In the genomic region with DNA sequence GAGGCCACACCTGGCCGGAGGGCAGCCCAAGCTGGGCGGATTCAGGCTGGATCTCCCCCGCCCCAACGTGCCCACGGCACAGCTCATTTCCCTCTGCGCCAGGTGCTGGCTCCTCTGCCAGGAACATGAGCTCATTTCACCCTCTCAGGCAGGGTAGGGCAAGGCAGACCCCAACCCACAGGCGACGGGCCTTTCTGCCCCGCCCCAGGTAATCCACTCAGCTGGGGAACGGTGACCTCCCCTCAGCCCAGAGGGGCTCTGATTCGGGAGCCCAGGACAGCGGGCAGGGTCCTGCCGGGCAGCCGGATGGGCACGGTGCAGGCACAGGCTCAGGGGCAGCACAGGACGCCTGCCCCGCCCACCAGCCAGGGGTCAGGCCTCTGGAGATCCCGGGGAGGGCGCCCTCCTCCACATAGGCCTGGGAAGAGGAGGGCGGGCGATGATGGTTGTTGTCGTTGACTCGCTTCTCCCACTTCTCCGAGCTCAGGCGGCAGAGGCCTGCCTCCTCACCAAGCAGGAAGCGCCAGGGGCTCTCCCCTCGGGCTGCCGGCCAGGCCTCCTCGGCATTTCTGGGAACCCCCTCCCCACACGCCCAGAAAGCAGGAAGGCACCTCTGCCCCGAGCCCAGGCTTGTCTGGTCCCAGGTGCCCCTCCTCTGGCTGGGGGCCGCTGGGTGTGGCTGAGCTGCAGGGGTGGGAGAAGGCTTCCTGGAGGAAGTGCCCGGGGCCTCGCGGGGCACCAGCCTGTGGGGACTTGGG, we compare ENCODE assay signal across 11 cellular contexts. TPM values are rescaled to one million over a fixed set of nuclear protein-coding genes. Genes with fewer than 3 reads are reported as not detected.
DNase-seq lines count a peak whose midpoint lies in the region; ATAC-seq lines count a peak whose summit lies in the region.
"Had no signal": no experiment of that assay in that cellular context is flagged by ENCODE, and none has a peak within 500 bp of the region (broad histone marks: within the 10 kb centered on the region; RNA-seq: fewer than 3 reads in every experiment).

No MANE protein-coding gene starts in this region.

- ATAC-seq in left ventricle myocardium superior (peak; percentile 11), Right ventricle myocardium inferior (no peak), right cardiac atrium (peak; percentile 8 to 59), GM21723 (IDR thresholded peaks at IDR 0.05; ENCODE audit: unreplicated experiment) (no peak)
- ATAC-seq: stimulated activated effector memory CD8-positive, alpha-beta T cell treated with anti-CD3 and anti-CD28 coated beads, Interleukin-12 subunit alpha, Interleukin-12 subunit beta, amount 100 ng/mL, for 72 hours had no signal

- H3K27ac ChIP-seq in right cardiac atrium (ENCODE audit: low read length): no peak overlapping the region
- H3K27ac ChIP-seq: neutrophil had no signal

- no peak for DNase-seq in left ventricle myocardium superior
- no peak for DNase-seq in Right ventricle myocardium inferior (ENCODE audit: missing footprints)
- DNase-seq in activated CD4-positive, alpha-beta T cell treated with anti-CD3 and anti-CD28 coated beads, Interleukin-2, amount 10 ng/mL, durations not matched to agents 7 days and 5 days: peak; percentile 42
- peak in 2 of 3 donors; percentile 38 to 75 for DNase-seq in right cardiac atrium
- peak; percentile 86 for DNase-seq in ureter (ENCODE audit: low spot score)
- no peak for DNase-seq in superior temporal gyrus (ENCODE audit: extremely low spot score)
- DNase-seq in anterior cingulate cortex (lab: John Stamatoyannopoulos, UW): no peak
- DNase-seq: foreskin melanocyte had no signal

- H3K4me1 ChIP-seq in right cardiac atrium (ENCODE audit: control insufficient read depth, insufficient read depth, low read length): no peaks in the 10 kb centered on the region

- H3K27ac Mint-ChIP-seq in activated CD4-positive, alpha-beta T cell treated with anti-CD3 and anti-CD28 coated beads, Interleukin-2, amount 10 ng/mL, durations not matched to agents 7 days and 5 days: peak overlapping the region; percentile 31
- H3K27ac Mint-ChIP-seq: stimulated activated effector memory CD8-positive, alpha-beta T cell treated with anti-CD3 and anti-CD28 coated beads, Interleukin-12 subunit alpha, Interleukin-12 subunit beta, amount 100 ng/mL, for 72 hours had no signal

- CTCF ChIA-PET in activated CD4-positive, alpha-beta T cell treated with anti-CD3 and anti-CD28 coated beads, Interleukin-2, amount 10 ng/mL, durations not matched to agents 7 days and 5 days (lab: Charles Lee): interaction anchor here (1.0 to 2.1 kb wide), 4 partner anchors 22 to 60 kb away, joined by 3 to 7 read pairs (median 4); a partner anchor contains a TSS

- H3K4me3 ChIP-seq in right cardiac atrium (ENCODE audit: low read length): no peak overlapping the region

- H3K27me3 Mint-ChIP-seq in activated CD4-positive, alpha-beta T cell treated with anti-CD3 and anti-CD28 coated beads, Interleukin-2, amount 10 ng/mL, durations not matched to agents 7 days and 5 days: no peaks in the 10 kb centered on the region

- H3K9me3 Mint-ChIP-seq in activated CD4-positive, alpha-beta T cell treated with anti-CD3 and anti-CD28 coated beads, Interleukin-2, amount 10 ng/mL, durations not matched to agents 7 days and 5 days: no peaks in the 10 kb centered on the region
- H3K9me3 Mint-ChIP-seq: stimulated activated effector memory CD8-positive, alpha-beta T cell treated with anti-CD3 and anti-CD28 coated beads, Interleukin-12 subunit alpha, Interleukin-12 subunit beta, amount 100 ng/mL, for 72 hours had no signal

- WGBS in right cardiac atrium: 41% methylated on average over 35 of the region's 35 CpGs

- no peaks in the 10 kb centered on the region for H3K27me3 ChIP-seq in right cardiac atrium (ENCODE audit: control insufficient read depth, insufficient read depth)

- H3K9me3 ChIP-seq in right cardiac atrium (ENCODE audit: control insufficient read depth, low read length): no peaks in the 10 kb centered on the region
- H3K9me3 ChIP-seq: neutrophil had no signal

- POLR2A ChIA-PET in activated CD4-positive, alpha-beta T cell treated with anti-CD3 and anti-CD28 coated beads, Interleukin-2, amount 10 ng/mL, durations not matched to agents 7 days and 5 days (lab: Charles Lee): no interaction called here

- intact Hi-C loops in left ventricle myocardium superior (cut with micrococcal nuclease) (no loop called here), Right ventricle myocardium inferior (cut with DNase I) (no loop called here), right cardiac atrium (cut with DNase I) (loop anchor here in 2 of 4 donors (5.0 to 10.0 kb wide), 3 partner anchors 52 to 145 kb away; no protein-coding TSS in a partner anchor)

- H3K4me1 Mint-ChIP-seq in activated CD4-positive, alpha-beta T cell treated with anti-CD3 and anti-CD28 coated beads, Interleukin-2, amount 10 ng/mL, durations not matched to agents 7 days and 5 days: peaks cover 3% of the 10 kb centered on the region
- H3K4me1 Mint-ChIP-seq: stimulated activated effector memory CD8-positive, alpha-beta T cell treated with anti-CD3 and anti-CD28 coated beads, Interleukin-12 subunit alpha, Interleukin-12 subunit beta, amount 100 ng/mL, for 72 hours had no signal

- H3K36me3 Mint-ChIP-seq in activated CD4-positive, alpha-beta T cell treated with anti-CD3 and anti-CD28 coated beads, Interleukin-2, amount 10 ng/mL, durations not matched to agents 7 days and 5 days (ENCODE audit: low read depth): no peaks in the 10 kb centered on the region
- H3K36me3 Mint-ChIP-seq: stimulated activated effector memory CD8-positive, alpha-beta T cell treated with anti-CD3 and anti-CD28 coated beads, Interleukin-12 subunit alpha, Interleukin-12 subunit beta, amount 100 ng/mL, for 72 hours had no signal

- H3K4me3 Mint-ChIP-seq in activated CD4-positive, alpha-beta T cell treated with anti-CD3 and anti-CD28 coated beads, Interleukin-2, amount 10 ng/mL, durations not matched to agents 7 days and 5 days: no peak overlapping the region
- H3K4me3 Mint-ChIP-seq: stimulated activated effector memory CD8-positive, alpha-beta T cell treated with anti-CD3 and anti-CD28 coated beads, Interleukin-12 subunit alpha, Interleukin-12 subunit beta, amount 100 ng/mL, for 72 hours had no signal

RNA-seq across cellular contexts. Expression of a gene that starts 31.1 kb away (rescaled TPM):
- total RNA-seq in left ventricle myocardium superior: 6.4 TPM
- total RNA-seq in Right ventricle myocardium inferior: 7.0 TPM
- 100 to 1,000 TPM; 301 to 305 TPM for total RNA-seq in activated CD4-positive, alpha-beta T cell treated with anti-CD3 and anti-CD28 coated beads, Interleukin-2, amount 10 ng/mL, durations not matched to agents 7 days and 5 days
- 10 to 100 TPM in 1 of 4 donors, 1 to 10 TPM in 3; 4.1 to 10.8 (median 6.5) TPM for total RNA-seq in right cardiac atrium
- polyA plus RNA-seq in right cardiac atrium: 6.3 TPM
- total RNA-seq in ureter: 8.3 TPM

RNA-seq across cellular contexts. Expression of a gene that starts 31.3 kb away (rescaled TPM):
- total RNA-seq in left ventricle myocardium superior (31.2 TPM), Right ventricle myocardium inferior (26.3 TPM), right cardiac atrium (10 to 100 TPM; 43.0 to 59.2 (median 48.0) TPM), ureter (38.4 TPM)
- total RNA-seq in activated CD4-positive, alpha-beta T cell treated with anti-CD3 and anti-CD28 coated beads, Interleukin-2, amount 10 ng/mL, durations not matched to agents 7 days and 5 days: 10 to 100 TPM; 20.9 to 22.3 TPM
- 59.1 TPM for polyA plus RNA-seq in right cardiac atrium

RNA-seq across cellular contexts. Expression of a gene that starts 40.3 kb away (rescaled TPM):
- total RNA-seq in left ventricle myocardium superior (14.3 TPM), Right ventricle myocardium inferior (13.7 TPM), right cardiac atrium (10 to 100 TPM; 13.4 to 16.1 (median 14.8) TPM), ureter (29.4 TPM)
- 100 to 1,000 TPM; 116 to 137 TPM for total RNA-seq in activated CD4-positive, alpha-beta T cell treated with anti-CD3 and anti-CD28 coated beads, Interleukin-2, amount 10 ng/mL, durations not matched to agents 7 days and 5 days
- 12.2 TPM for polyA plus RNA-seq in right cardiac atrium

RNA-seq across cellular contexts. Expression of a gene that starts 40.6 kb away (rescaled TPM):
- total RNA-seq in left ventricle myocardium superior (1.7 TPM), Right ventricle myocardium inferior (1.8 TPM), right cardiac atrium (10 to 100 TPM in 1 of 4 donors, 1 to 10 TPM in 3; 6.4 to 17.5 (median 8.8) TPM), ureter (121 TPM)
- under 1 TPM; 0.25 to 0.27 TPM for total RNA-seq in activated CD4-positive, alpha-beta T cell treated with anti-CD3 and anti-CD28 coated beads, Interleukin-2, amount 10 ng/mL, durations not matched to agents 7 days and 5 days
- polyA plus RNA-seq in right cardiac atrium: 4.5 TPM

Comparison
In these comparisons a context has a peak if more than half of its experiments do, and no peak if none do; other contexts are left out.
1. ATAC-seq: peak in left ventricle myocardium superior (single experiment) and right cardiac atrium (2 of 2); none in Right ventricle myocardium inferior (single experiment) and GM21723 (single experiment).
2. DNase-seq: peak in activated CD4-positive, alpha-beta T cell treated with anti-CD3 and anti-CD28 coated beads, Interleukin-2, amount 10 ng/mL, durations not matched to agents 7 days and 5 days (single experiment), right cardiac atrium (2 of 3) and ureter (single experiment); none in left ventricle myocardium superior (single experiment), Right ventricle myocardium inferior (single experiment), superior temporal gyrus (single experiment) and anterior cingulate cortex (0 of 58).
3. RNA of a gene that starts 31.1 kb away (total RNA-seq): 301 to 305 TPM in activated CD4-positive, alpha-beta T cell treated with anti-CD3 and anti-CD28 coated beads, Interleukin-2, amount 10 ng/mL, durations not matched to agents 7 days and 5 days; 8.3 TPM in ureter (single experiment), 4.1 to 10.8 TPM in right cardiac atrium, 7.0 TPM in Right ventricle myocardium inferior (single experiment) and 6.4 TPM in left ventricle myocardium superior (single experiment); every median in the first group is over 10 times any median in the second.